Comparison of ENCODE assay signal across 13 cellular contexts in the genomic region with DNA sequence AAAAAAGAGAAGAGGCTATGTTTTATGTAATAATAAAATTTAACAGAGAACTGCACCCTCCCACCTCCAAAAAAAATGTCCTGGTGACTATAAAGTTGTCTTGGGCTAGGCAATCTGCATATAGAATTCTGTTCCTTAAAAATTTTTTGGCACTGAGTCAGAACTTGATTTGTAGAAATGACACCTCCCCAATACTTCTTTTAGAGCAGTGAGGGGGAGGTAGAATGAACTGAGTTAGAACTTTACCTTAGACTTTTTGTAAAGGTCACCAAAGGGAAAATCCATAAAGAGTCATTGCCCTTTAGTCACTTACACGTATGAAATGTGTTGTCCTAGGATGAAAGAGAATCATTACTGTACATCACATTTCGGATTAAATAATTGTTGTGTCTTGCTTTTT.
DNase-seq lines count a peak whose midpoint lies in the region; ATAC-seq, FAIRE-seq and TF ChIP-seq lines count a peak whose summit lies in the region.
"Had no signal": no experiment of that assay in that cellular context is flagged by ENCODE, and none has a peak within 500 bp of the region (broad histone marks: within the 10 kb centered on the region; RNA-seq: fewer than 3 reads in every experiment).

No MANE protein-coding gene starts in this region.

- CTCF ChIA-PET in activated naive CD4-positive, alpha-beta T cell treated with anti-CD3 and anti-CD28 coated beads for 36 hours (lab: Charles Lee) = interaction anchor here (0.7 to 1.3 kb wide), 4 partner anchors 10 to 37 kb away, joined by 3 to 4 read pairs (median 4); no protein-coding TSS in a partner anchor

- no peaks in the 10 kb centered on the region for H3K27me3 Mint-ChIP-seq in activated naive CD4-positive, alpha-beta T cell treated with anti-CD3 and anti-CD28 coated beads for 36 hours (ENCODE audit: low read depth)

- no peaks in the 10 kb centered on the region for H3K27me3 ChIP-seq in effector memory CD4-positive, alpha-beta T cell (replicated peaks; ENCODE audit: control insufficient read depth, insufficient read depth, low read length, poor library complexity, severe bottlenecking)
- H3K27me3 ChIP-seq in uterus = no peaks in the 10 kb centered on the region

- no peaks in the 10 kb centered on the region for H3K9me3 ChIP-seq in effector memory CD4-positive, alpha-beta T cell (ENCODE audit: control insufficient read depth, low read length)
- no peaks in the 10 kb centered on the region for H3K9me3 ChIP-seq in uterus

- ATAC-seq in HG03045 (IDR thresholded peaks at IDR 0.05; ENCODE audit: unreplicated experiment) = peak; percentile 39

- TF ChIP-seq CTCF in uterus (IDR thresholded peaks at IDR 0.05) = no peak

- peaks cover 8% of the 10 kb centered on the region for H3K36me3 Mint-ChIP-seq in activated naive CD4-positive, alpha-beta T cell treated with anti-CD3 and anti-CD28 coated beads for 36 hours (ENCODE audit: low read depth)

- TF ChIP-seq POLR2A in uterus (IDR thresholded peaks at IDR 0.05) = no peak

- H3K4me1 ChIP-seq in effector memory CD4-positive, alpha-beta T cell (ENCODE audit: control insufficient read depth, insufficient read depth, low read length, poor library complexity, severe bottlenecking) = no peaks in the 10 kb centered on the region
- no peaks in the 10 kb centered on the region for H3K4me1 ChIP-seq in uterus

- no peak overlapping the region for H3K4me3 ChIP-seq in effector memory CD4-positive, alpha-beta T cell (ENCODE audit: insufficient read depth, low read depth, low read length, poor library complexity, severe bottlenecking)
- no peak overlapping the region for H3K4me3 ChIP-seq in uterus

- DNase-seq in activated naive CD4-positive, alpha-beta T cell treated with anti-CD3 and anti-CD28 coated beads for 36 hours = no peak
- no peak for DNase-seq in activated naive CD4-positive, alpha-beta T cell treated with Interleukin-2 at 50 U/mL for 16 hours
- DNase-seq in effector memory CD4-positive, alpha-beta T cell = no peak
- DNase-seq in uterus (no peak), OCI-M1 (lab: John Stamatoyannopoulos, UW) (no peak), SHP77 (lab: John Stamatoyannopoulos, UW) (no peak), HTR-8/SVneo (ENCODE audit: insufficient read length, low spot score) (no peak)
- DNase-seq: cerebellar nuclear complex, GF-D8, HFFc6, islet precursor cell had no signal

- peak overlapping the region; percentile 84 for H3K27ac Mint-ChIP-seq in activated naive CD4-positive, alpha-beta T cell treated with anti-CD3 and anti-CD28 coated beads for 36 hours
- H3K27ac Mint-ChIP-seq: HFFc6 had no signal

- peak overlapping the region; percentile 42 for H3K27ac ChIP-seq in effector memory CD4-positive, alpha-beta T cell (ENCODE audit: insufficient read depth, low read length, poor library complexity, severe bottlenecking)
- peak overlapping the region; percentile 61 to 78 for H3K27ac ChIP-seq in uterus

- intact Hi-C loops in activated naive CD4-positive, alpha-beta T cell treated with anti-CD3 and anti-CD28 coated beads for 36 hours (cut with micrococcal nuclease) = loop anchor here (1.0 to 5.0 kb wide), 17 partner anchors 9 to 487 kb away; no protein-coding TSS in a partner anchor
- intact Hi-C loops in uterus (cut with DNase I; ENCODE audit: low total_unique reads) = no loop called here

- H3K9me3 Mint-ChIP-seq in activated naive CD4-positive, alpha-beta T cell treated with anti-CD3 and anti-CD28 coated beads for 36 hours = peaks cover 4% of the 10 kb centered on the region
- H3K9me3 Mint-ChIP-seq: HFFc6 had no signal

- no peak for FAIRE-seq in HTR-8/SVneo (lab: Jason Lieb, UNC)

- H3K36me3 ChIP-seq in effector memory CD4-positive, alpha-beta T cell (ENCODE audit: control insufficient read depth, insufficient read depth, low read length) = no peaks in the 10 kb centered on the region
- H3K36me3 ChIP-seq in uterus = no peaks in the 10 kb centered on the region

- H3K4me3 Mint-ChIP-seq in activated naive CD4-positive, alpha-beta T cell treated with anti-CD3 and anti-CD28 coated beads for 36 hours = peak overlapping the region; percentile 22
- H3K4me3 Mint-ChIP-seq: HFFc6, neural crest cell had no signal

- peaks cover 66% of the 10 kb centered on the region for H3K4me1 Mint-ChIP-seq in activated naive CD4-positive, alpha-beta T cell treated with anti-CD3 and anti-CD28 coated beads for 36 hours (ENCODE audit: low read depth)
